In the genomic region with DNA sequence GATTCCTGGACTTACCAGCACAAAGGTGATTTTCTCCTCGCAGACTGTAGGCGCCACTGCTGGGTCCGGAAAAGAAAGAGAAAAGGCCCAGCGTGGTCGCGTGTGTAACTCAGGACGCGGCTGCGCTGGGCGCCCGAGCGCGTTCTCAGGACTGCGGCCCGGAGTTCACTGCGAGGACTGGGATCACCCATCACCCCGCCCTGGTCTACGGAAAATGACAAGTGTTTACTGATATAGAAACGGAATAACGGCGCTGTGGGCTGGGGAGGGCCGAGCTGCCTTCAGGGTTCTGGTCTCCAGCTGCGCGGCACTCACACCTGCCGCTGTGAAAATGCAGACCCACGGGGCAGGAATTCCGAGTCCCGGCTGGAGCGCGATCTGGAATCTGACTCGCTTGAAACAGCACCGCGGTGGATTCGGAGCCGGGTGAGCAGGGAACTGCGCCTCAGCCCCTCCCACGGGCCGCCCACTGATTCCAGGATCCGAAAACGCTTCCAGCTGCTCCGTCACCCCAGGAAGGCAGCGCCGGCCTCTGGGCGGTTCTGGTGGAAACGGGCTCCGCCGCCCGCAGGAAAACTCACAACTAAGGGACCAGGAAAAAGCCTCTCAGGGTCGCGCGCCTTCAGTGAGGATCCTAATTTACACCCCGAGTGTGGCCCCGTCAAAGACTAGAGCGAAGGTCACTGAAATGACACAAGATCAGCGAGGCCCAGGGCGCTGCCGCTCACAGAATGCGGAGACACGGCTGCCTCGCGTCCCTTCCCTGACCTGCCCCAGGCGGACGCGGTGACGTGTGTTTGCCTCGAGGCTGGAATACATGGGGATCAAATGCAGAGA, we compare ENCODE assay signal across 8 cellular contexts. TPM values are rescaled to one million over a fixed set of nuclear protein-coding genes. Genes with fewer than 3 reads are reported as not detected.
A peak's percentile ranks its signal among the peaks of the same experiment; 100 is the strongest.
DNase-seq lines count a peak whose midpoint lies in the region; ATAC-seq and TF ChIP-seq lines count a peak whose summit lies in the region.

No MANE protein-coding gene starts in this region.

- TF ChIP-seq CTCF in AG04449 (IDR thresholded peaks at IDR 0.05; ENCODE audit: insufficient read depth, low read length, missing control alignments) (peak; percentile 39), neural progenitor cell (IDR thresholded peaks at IDR 0.05) (peak; percentile 34)

- peaks cover 48% of the 10 kb centered on the region for H3K27me3 Mint-ChIP-seq in neural progenitor cell (ENCODE audit: insufficient read depth, low read depth)

- H3F3A ChIP-seq in neural progenitor cell (ENCODE audit: low read depth) = no peaks in the 10 kb centered on the region

- in situ Hi-C loops in KBM-7 (cut with MboI; ENCODE audit: low pct_unique_long_range_greater_than_20kb, low sequenced_read_pairs) = no loop called here
- in situ Hi-C loops in SK-MEL-5 (cut with HindIII; ENCODE audit: low pct_unique_long_range_greater_than_20kb, low sequenced_read_pairs) = no loop called here

- ATAC-seq in GM18907 (IDR thresholded peaks at IDR 0.05; ENCODE audit: unreplicated experiment) = peak; percentile 70
- peak; percentile 78 to 96 for ATAC-seq in activated naive CD4-positive, alpha-beta T cell treated with anti-CD3 and anti-CD28 coated beads, Interleukin-2, amount 50 U/mL, for 72 hours

- no peaks in the 10 kb centered on the region for H3K79me2 ChIP-seq in neural progenitor cell (ENCODE audit: low read depth)

- H3K36me3 ChIP-seq in neural progenitor cell = no peaks in the 10 kb centered on the region
- H3K36me3 ChIP-seq in thymus (ENCODE audit: control insufficient read depth, insufficient read depth) = no peaks in the 10 kb centered on the region

- no peak overlapping the region for H3K9ac ChIP-seq in neural progenitor cell

- CTCF ChIA-PET in AG04449 (lab: Yijun Ruan, JAX) = interaction anchor here (0.9 to 2.0 kb wide), 4 partner anchors 9 to 60 kb away, joined by 3 to 6 read pairs (median 4); no protein-coding TSS in a partner anchor

- peak overlapping the region; percentile 35 to 52 for H3K27ac Mint-ChIP-seq in activated naive CD4-positive, alpha-beta T cell treated with anti-CD3 and anti-CD28 coated beads, Interleukin-2, amount 50 U/mL, for 72 hours
- H3K27ac Mint-ChIP-seq in neural progenitor cell = no peak overlapping the region

- 3% methylated on average over 66 of the region's 66 CpGs for WGBS in thymus

- POLR2A ChIA-PET in AG04449 (lab: Yijun Ruan, JAX) = no interaction called here

- H3K4me3 ChIP-seq in AG04449 (ENCODE audit: low read depth, low read length) = peak overlapping the region; percentile 52
- H3K4me3 ChIP-seq in neural progenitor cell = peak overlapping the region; percentile 49
- H3K4me3 ChIP-seq in thymus (ENCODE audit: low read length) = peak overlapping the region; percentile 42

- peak overlapping the region; percentile 87 for H3K4me3 Mint-ChIP-seq in neural progenitor cell

- peak overlapping the region; percentile 90 for H3K4me2 ChIP-seq in neural progenitor cell

- peaks cover 23% of the 10 kb centered on the region for H3K4me1 Mint-ChIP-seq in neural progenitor cell

- no peaks in the 10 kb centered on the region for H3K9me3 Mint-ChIP-seq in activated naive CD4-positive, alpha-beta T cell treated with anti-CD3 and anti-CD28 coated beads, Interleukin-2, amount 50 U/mL, for 72 hours
- H3K9me3 Mint-ChIP-seq in neural progenitor cell = no peaks in the 10 kb centered on the region

- no peak for DNase-seq in AG04449 (ENCODE audit: low read depth, low spot score)
- DNase-seq in KBM-7 = peak; percentile 77
- DNase-seq in SK-MEL-5 (ENCODE audit: low read depth, low spot score) = peak; percentile 74
- peak; percentile 57 to 61 for DNase-seq in activated naive CD4-positive, alpha-beta T cell treated with anti-CD3 and anti-CD28 coated beads, Interleukin-2, amount 50 U/mL, for 72 hours (ENCODE audit: low spot score in 2 of 2)
- peak; percentile 55 for DNase-seq in germinal center (ENCODE audit: low spot score)
- DNase-seq in neural progenitor cell (ENCODE audit: low spot score) = peak; percentile 79

- peaks cover 74% of the 10 kb centered on the region for H3K27me3 ChIP-seq in neural progenitor cell
- peaks cover 32% of the 10 kb centered on the region for H3K27me3 ChIP-seq in thymus (ENCODE audit: control insufficient read depth, insufficient read depth)

- peak overlapping the region; percentile 44 for H2AFZ ChIP-seq in neural progenitor cell (replicated peaks)

- H3K36me3 Mint-ChIP-seq in activated naive CD4-positive, alpha-beta T cell treated with anti-CD3 and anti-CD28 coated beads, Interleukin-2, amount 50 U/mL, for 72 hours = peaks cover 6 to 17% of the 10 kb centered on the region in 2 donors
- no peaks in the 10 kb centered on the region for H3K36me3 Mint-ChIP-seq in neural progenitor cell

- H3K4me1 ChIP-seq in neural progenitor cell (peaks cover 10% of the 10 kb centered on the region), thymus (ENCODE audit: control insufficient read depth, insufficient read depth, low read length) (no peaks in the 10 kb centered on the region)

- H4K20me1 ChIP-seq in neural progenitor cell (ENCODE audit: low read depth) = no peaks in the 10 kb centered on the region

- H3K27ac ChIP-seq in neural progenitor cell (no peak overlapping the region), thymus (ENCODE audit: low read depth) (peak overlapping the region; percentile 36)

- H3K9me3 ChIP-seq in neural progenitor cell (ENCODE audit: low read depth) = no peaks in the 10 kb centered on the region
- no peaks in the 10 kb centered on the region for H3K9me3 ChIP-seq in thymus (ENCODE audit: control insufficient read depth)

RNA-seq across cellular contexts. Expression of a gene that starts 34.5 kb away (rescaled TPM):
- total RNA-seq in SK-MEL-5 (2014; rRNA removed; shearing (Covaris generic)) = 451 and 474 TPM in 2 replicates
- 569 and 664 TPM in 2 replicates for polyA plus RNA-seq in SK-MEL-5 (2015; cell fraction: cytosol; rRNA removed)
- 175 and 176 TPM in 2 replicates for polyA plus RNA-seq in SK-MEL-5 (2015; cell fraction: nucleus; rRNA removed)
- total RNA-seq in activated naive CD4-positive, alpha-beta T cell treated with anti-CD3 and anti-CD28 coated beads, Interleukin-2, amount 50 U/mL, for 72 hours = 1,000 to 10,000 TPM; 1,088 to 2,034 TPM
- total RNA-seq in neural progenitor cell (ENCODE audit: low replicate concordance) = 107 and 278 TPM in 2 replicates
- polyA plus RNA-seq in thymus = 1,655 TPM
